32 cellular contexts compared by ENCODE assay signal in the genomic region with DNA sequence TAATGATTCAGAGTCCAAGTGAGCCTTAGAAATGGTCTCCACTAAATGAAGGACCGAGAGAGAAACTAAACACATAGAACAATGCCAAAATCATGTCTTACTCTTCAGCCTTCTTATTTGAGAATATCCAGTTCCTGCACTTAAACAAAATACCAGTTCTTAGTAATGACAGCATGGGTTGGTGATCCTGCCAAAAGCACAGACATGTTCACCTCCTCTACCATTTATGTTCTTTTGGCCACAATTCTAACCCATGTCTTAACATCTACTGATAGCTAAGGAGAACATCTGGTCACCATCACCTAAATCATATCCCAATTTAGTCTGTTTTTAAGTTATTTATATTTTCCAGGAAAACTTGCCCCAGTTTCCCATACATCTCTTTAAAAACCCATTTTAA.
"Had no signal": no experiment of that assay in that cellular context is flagged by ENCODE, and none has a peak within 500 bp of the region (broad histone marks: within the 10 kb centered on the region; RNA-seq: fewer than 3 reads in every experiment).

No MANE protein-coding gene starts in this region.

- H3K4me3 ChIP-seq: left lung, lower lobe of right lung, neural progenitor cell, psoas muscle, right atrium auricular region, right lobe of liver, smooth muscle cell, testis, thyroid gland, transverse colon, upper lobe of left lung, vagina had no signal

- H3K27ac ChIP-seq: left lung, lower lobe of right lung, neural progenitor cell, neutrophil, parathyroid adenoma, psoas muscle, right atrium auricular region, right lobe of liver, testis, upper lobe of left lung, vagina had no signal

- H3K9me3 Mint-ChIP-seq: naive B cell; natural killer cell; nephron progenitor cell; neural progenitor cell; stimulated activated memory B cell treated with anti-CD40 and anti-IgM and Interleukin-4, amounts not matched to agents 10 μg/mL and 1 μg/mL and 100 μg/mL, for 72 hours; stimulated activated naive CD8-positive, alpha-beta T cell treated with anti-CD3 and anti-CD28 coated beads, Interleukin-15, amount 100 ng/mL, for 72 hours had no signal

- H3K27ac Mint-ChIP-seq: immature natural killer cell; naive B cell; natural killer cell; nephron progenitor cell; neural progenitor cell; stimulated activated memory B cell treated with anti-CD40 and anti-IgM and Interleukin-4, amounts not matched to agents 10 μg/mL and 1 μg/mL and 100 μg/mL, for 72 hours; stimulated activated naive CD8-positive, alpha-beta T cell treated with anti-CD3 and anti-CD28 coated beads, Interleukin-15, amount 100 ng/mL, for 72 hours had no signal

- H3K36me3 Mint-ChIP-seq: immature natural killer cell; naive B cell; natural killer cell; stimulated activated memory B cell treated with anti-CD40 and anti-IgM and Interleukin-4, amounts not matched to agents 10 μg/mL and 1 μg/mL and 100 μg/mL, for 72 hours had no signal

- DNase-seq: hypothalamus; immature natural killer cell; kidney; left colon; left lung; lower lobe of right lung; mammary epithelial cell; mesenchymal stem cell; naive B cell; natural killer cell; nephron progenitor cell; occipital lobe; psoas muscle; right lobe of liver; stimulated activated CD4-positive, alpha-beta T cell treated with anti-CD3 and anti-CD28 coated beads, Interleukin-1b, Interleukin-23, amount 100 ng/mL, for 48 hours; stimulated activated CD4-positive, alpha-beta T cell treated with anti-CD3 and anti-CD28 coated beads, Interleukin-2, amount 100 ng/mL, for 48 hours; stimulated activated CD4-positive, alpha-beta T cell treated with anti-CD3 and anti-CD28 coated beads, Interleukin-4, amount 100 ng/mL, for 4 hours; stimulated activated CD8-positive, alpha-beta memory T cell treated with anti-CD3 and anti-CD28 coated beads, Interleukin-4, amount 100 ng/mL, for 48 hours; stimulated activated naive CD4-positive, alpha-beta T cell treated with Interleukin-2 at 50 U/mL for 16 hours; stimulated activated naive CD8-positive, alpha-beta T cell treated with anti-CD3 and anti-CD28 coated beads, Interleukin-15, amount 100 ng/mL, for 72 hours; testis; thyroid gland; transverse colon; upper lobe of left lung had no signal

- ATAC-seq: left colon; left lung; lower lobe of right lung; natural killer cell; psoas muscle; right lobe of liver; stimulated activated memory B cell treated with anti-CD40 and anti-IgM and Interleukin-4, amounts not matched to agents 10 μg/mL and 1 μg/mL and 100 μg/mL, for 72 hours; stimulated activated naive CD8-positive, alpha-beta T cell treated with anti-CD3 and anti-CD28 coated beads, Interleukin-15, amount 100 ng/mL, for 72 hours had no signal

- H3K27me3 ChIP-seq: left lung, right atrium auricular region, right lobe of liver, testis, thyroid gland, transverse colon, upper lobe of left lung, vagina had no signal

- H3K4me3 Mint-ChIP-seq: immature natural killer cell; naive B cell; natural killer cell; nephron progenitor cell; neural progenitor cell; stimulated activated memory B cell treated with anti-CD40 and anti-IgM and Interleukin-4, amounts not matched to agents 10 μg/mL and 1 μg/mL and 100 μg/mL, for 72 hours; stimulated activated naive CD8-positive, alpha-beta T cell treated with anti-CD3 and anti-CD28 coated beads, Interleukin-15, amount 100 ng/mL, for 72 hours had no signal

- H3K4me1 ChIP-seq: left lung, lower lobe of right lung, parathyroid adenoma, psoas muscle, right atrium auricular region, right lobe of liver, testis, transverse colon, upper lobe of left lung, vagina had no signal

- H3K36me3 ChIP-seq: left lung, lower lobe of right lung, neural progenitor cell, neutrophil, right atrium auricular region, right lobe of liver, thyroid gland, transverse colon, upper lobe of left lung, vagina had no signal

- FAIRE-seq: islet of Langerhans, kidney had no signal

- H3K9me3 ChIP-seq: left lung, lower lobe of right lung, neutrophil, psoas muscle, right atrium auricular region, right lobe of liver, testis, thyroid gland, transverse colon, upper lobe of left lung, vagina had no signal

- H3K4me1 Mint-ChIP-seq: immature natural killer cell; naive B cell; natural killer cell; stimulated activated memory B cell treated with anti-CD40 and anti-IgM and Interleukin-4, amounts not matched to agents 10 μg/mL and 1 μg/mL and 100 μg/mL, for 72 hours; stimulated activated naive CD8-positive, alpha-beta T cell treated with anti-CD3 and anti-CD28 coated beads, Interleukin-15, amount 100 ng/mL, for 72 hours had no signal

- H3K9ac ChIP-seq: neural progenitor cell, parathyroid adenoma had no signal

- H3K27me3 Mint-ChIP-seq: stimulated activated memory B cell treated with anti-CD40 and anti-IgM and Interleukin-4, amounts not matched to agents 10 μg/mL and 1 μg/mL and 100 μg/mL, for 72 hours; stimulated activated naive CD8-positive, alpha-beta T cell treated with anti-CD3 and anti-CD28 coated beads, Interleukin-15, amount 100 ng/mL, for 72 hours had no signal
